9 cellular contexts compared by ENCODE assay signal in the genomic region with DNA sequence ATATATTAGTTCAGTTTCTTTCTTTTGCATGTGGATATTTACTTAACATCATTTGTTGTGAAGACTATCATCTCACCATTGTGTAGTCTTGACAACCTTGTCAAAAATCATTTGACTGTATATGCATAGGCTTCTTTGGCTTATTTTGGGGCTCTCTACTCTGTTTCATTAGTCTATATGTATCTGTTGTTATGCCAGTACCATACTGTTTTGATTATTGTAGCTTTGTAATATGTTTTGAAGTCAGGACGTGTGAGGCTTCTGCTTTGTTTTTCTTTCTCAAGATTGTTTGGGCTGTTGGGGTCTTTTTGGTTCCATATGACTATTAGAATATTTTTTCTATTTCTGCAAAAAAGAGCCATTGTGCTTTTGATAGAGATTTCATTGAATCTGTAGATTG.
"Had no signal": no experiment of that assay in that cellular context is flagged by ENCODE, and none has a peak within 500 bp of the region (broad histone marks: within the 10 kb centered on the region; RNA-seq: fewer than 3 reads in every experiment).

No MANE protein-coding gene starts in this region.

- ATAC-seq: GM23338, HCT116 had no signal

- H3K4me1 ChIP-seq: HAP-1 had no signal

- H3K4me1 Mint-ChIP-seq: GM23338, H9 had no signal

- H3K36me3 ChIP-seq: HAP-1 had no signal

- H3K4me2 ChIP-seq: GM23338 had no signal

- H3K27ac ChIP-seq: GM23248 had no signal

- H3K27ac Mint-ChIP-seq: GM23338, H9, HFFc6 had no signal

- H2AFZ ChIP-seq: GM23248, GM23338 had no signal

- H3K4me3 ChIP-seq: GM23248, GM23338, HAP-1 had no signal

- H3K9ac ChIP-seq: GM23248 had no signal

- H3K4me3 Mint-ChIP-seq: GM23338, H9, HFFc6 had no signal

- FAIRE-seq: H54 had no signal

- DNase-seq: GM23248, H7, H9, HCEC 1CT, HFFc6 had no signal
